Comparison of ENCODE assay signal across 20 cellular contexts in genomic region chr12:118391424-118391823, GRCh38.
A peak's percentile ranks its signal among the peaks of the same experiment; 100 is the strongest.
DNase-seq lines count a peak whose midpoint lies in the region; ATAC-seq and TF ChIP-seq lines count a peak whose summit lies in the region.
"Had no signal": no experiment of that assay in that cellular context is flagged by ENCODE, and none has a peak within 500 bp of the region (broad histone marks: within the 10 kb centered on the region; RNA-seq: fewer than 3 reads in every experiment).

No MANE protein-coding gene starts in this region.

- no peak for ATAC-seq in GM21723 (IDR thresholded peaks at IDR 0.05; ENCODE audit: unreplicated experiment)
- no peak for ATAC-seq in HG02678 (IDR thresholded peaks at IDR 0.05; ENCODE audit: unreplicated experiment)
- ATAC-seq: CD8-positive, alpha-beta T cell; HCT116; PC-3 had no signal

- DNase-seq in AG20443 (ENCODE audit: low spot score), result peak; percentile 17
- peak; percentile 67 for DNase-seq in fibroblast of gingiva (ENCODE audit: low read depth)
- peak; percentile 29 for DNase-seq in medulla oblongata (ENCODE audit: extremely low spot score)
- no peak for DNase-seq in NCI-H1105 (lab: John Stamatoyannopoulos, UW)
- no peak for DNase-seq in GM19240 (ENCODE audit: insufficient read length, low spot score)
- DNase-seq: Calu3; CD8-positive, alpha-beta T cell; IMR-90; NCI-H1105 treated with DMSO at 0.1 percent for 48 hours; NCI-H2081; NCI-H446; NCI-H526; PC-3; SHP77 treated with DMSO at 0.1 percent for 48 hours had no signal

- TF ChIP-seq CTCF in 22Rv1 (IDR thresholded peaks at IDR 0.05), result no peak

- H3K27ac ChIP-seq in 22Rv1, result peak overlapping the region; percentile 15; the same call in 1 of the 2 replicates
- H3K27ac ChIP-seq: KMS-11, SK-N-MC had no signal

Comparison
In these comparisons a context has a peak if more than half of its experiments do, and no peak if none do; other contexts are left out.
1. DNase-seq: peak in AG20443 (single experiment), fibroblast of gingiva (single experiment) and medulla oblongata (single experiment); none in NCI-H1105 (single experiment) and GM19240 (single experiment).